ENCODE assay signal across 10 cellular contexts in genomic region chr1:43294761-43295160, GRCh38. TPM values are rescaled to one million over a fixed set of nuclear protein-coding genes. Genes with fewer than 3 reads are reported as not detected.
A peak's percentile ranks its signal among the peaks of the same experiment; 100 is the strongest.
DNase-seq lines count a peak whose midpoint lies in the region; ATAC-seq and TF ChIP-seq lines count a peak whose summit lies in the region.
"Had no signal": no experiment of that assay in that cellular context is flagged by ENCODE, and none has a peak within 500 bp of the region (broad histone marks: within the 10 kb centered on the region; RNA-seq: fewer than 3 reads in every experiment).

No MANE protein-coding gene starts in this region.

- intact Hi-C loops in dorsolateral prefrontal cortex (cut with DNase I), result loop anchor here (2.0 to 5.0 kb wide), 4 partner anchors 22 to 88 kb away; partner anchors contain the start of gene ELOVL1 (in 1 of the 2)

- H3K9me3 Mint-ChIP-seq in activated T-helper 17 cell treated with anti-CD3 and anti-CD28 coated beads, Interleukin-2, amount 50 U/mL, for 72 hours, result no peaks in the 10 kb centered on the region
- no peaks in the 10 kb centered on the region for H3K9me3 Mint-ChIP-seq in stimulated activated naive B cell treated with anti-CD40 and anti-IgM and Interleukin-4, amounts not matched to agents 10 μg/mL and 1 μg/mL and 100 μg/mL, for 72 hours
- H3K9me3 Mint-ChIP-seq: nephron had no signal

- peaks cover 12% of the 10 kb centered on the region for H3K4me1 Mint-ChIP-seq in activated T-helper 17 cell treated with anti-CD3 and anti-CD28 coated beads, Interleukin-2, amount 50 U/mL, for 72 hours
- peaks cover 6 to 18% of the 10 kb centered on the region in 2 donors for H3K4me1 Mint-ChIP-seq in stimulated activated naive B cell treated with anti-CD40 and anti-IgM and Interleukin-4, amounts not matched to agents 10 μg/mL and 1 μg/mL and 100 μg/mL, for 72 hours

- TF ChIP-seq CTCF in dorsolateral prefrontal cortex (IDR thresholded peaks at IDR 0.05 in 54 of 56, conservative IDR thresholded peaks at IDR 0.05 in 2 of 56; ENCODE audit: low read depth in 1 of 56, partially characterized antibody in 56 of 56), result no peak

- peak overlapping the region; percentile 84 to 100 (median 97) for H3K27ac ChIP-seq in dorsolateral prefrontal cortex

- H3K27ac Mint-ChIP-seq in activated T-helper 17 cell treated with anti-CD3 and anti-CD28 coated beads, Interleukin-2, amount 50 U/mL, for 72 hours, result peak overlapping the region; percentile 46
- peak overlapping the region; percentile 47 for H3K27ac Mint-ChIP-seq in stimulated activated naive B cell treated with anti-CD40 and anti-IgM and Interleukin-4, amounts not matched to agents 10 μg/mL and 1 μg/mL and 100 μg/mL, for 72 hours

- no peak overlapping the region for H3K4me3 Mint-ChIP-seq in activated T-helper 17 cell treated with anti-CD3 and anti-CD28 coated beads, Interleukin-2, amount 50 U/mL, for 72 hours
- no peak overlapping the region for H3K4me3 Mint-ChIP-seq in stimulated activated naive B cell treated with anti-CD40 and anti-IgM and Interleukin-4, amounts not matched to agents 10 μg/mL and 1 μg/mL and 100 μg/mL, for 72 hours
- H3K4me3 Mint-ChIP-seq: nephron had no signal

- no peaks in the 10 kb centered on the region for H3K27me3 ChIP-seq in dorsolateral prefrontal cortex
- H3K27me3 ChIP-seq: cardiac muscle cell had no signal

- peak overlapping the region in 5 of 59 donors; percentile 4 to 21 (median 9) for H3K4me3 ChIP-seq in dorsolateral prefrontal cortex
- H3K4me3 ChIP-seq: cardiac muscle cell had no signal

- DNase-seq in dorsolateral prefrontal cortex, result no peak
- no peak for DNase-seq in stimulated activated naive B cell treated with anti-CD40 and anti-IgM and Interleukin-4, amounts not matched to agents 10 μg/mL and 1 μg/mL and 100 μg/mL, for 72 hours
- DNase-seq in activated CD4-positive, CD25-positive, alpha-beta regulatory T cell (lab: John Stamatoyannopoulos, UW), result no peak
- DNase-seq: MV-4-11, NCI-H446 treated with DMSO at 0.1 percent for 48 hours, SIG-M5 had no signal

- no peak for ATAC-seq in activated T-helper 17 cell treated with anti-CD3 and anti-CD28 coated beads, Interleukin-2, amount 50 U/mL, for 72 hours (replicated peaks)
- ATAC-seq in stimulated activated naive B cell treated with anti-CD40 and anti-IgM and Interleukin-4, amounts not matched to agents 10 μg/mL and 1 μg/mL and 100 μg/mL, for 72 hours (replicated peaks), result no peak
- ATAC-seq in HG02610 (IDR thresholded peaks at IDR 0.05; ENCODE audit: unreplicated experiment), result no peak

- no peaks in the 10 kb centered on the region for H3K36me3 Mint-ChIP-seq in activated T-helper 17 cell treated with anti-CD3 and anti-CD28 coated beads, Interleukin-2, amount 50 U/mL, for 72 hours (ENCODE audit: low read depth)
- no peaks in the 10 kb centered on the region for H3K36me3 Mint-ChIP-seq in stimulated activated naive B cell treated with anti-CD40 and anti-IgM and Interleukin-4, amounts not matched to agents 10 μg/mL and 1 μg/mL and 100 μg/mL, for 72 hours

- no peaks in the 10 kb centered on the region for H3K27me3 Mint-ChIP-seq in activated T-helper 17 cell treated with anti-CD3 and anti-CD28 coated beads, Interleukin-2, amount 50 U/mL, for 72 hours
- peaks cover 0 to 3% of the 10 kb centered on the region in 2 donors for H3K27me3 Mint-ChIP-seq in stimulated activated naive B cell treated with anti-CD40 and anti-IgM and Interleukin-4, amounts not matched to agents 10 μg/mL and 1 μg/mL and 100 μg/mL, for 72 hours

RNA-seq across cellular contexts. Expression of gene TIE1, which starts 6.0 kb away (rescaled TPM):
- under 1 TPM in 1 of 2 donors, not detected in 1; 0.61 TPM for total RNA-seq in activated T-helper 17 cell treated with anti-CD3 and anti-CD28 coated beads, Interleukin-2, amount 50 U/mL, for 72 hours
- total RNA-seq in dorsolateral prefrontal cortex, result 10 to 100 TPM in 111 of 120 experiments, 1 to 10 TPM in 9; 7.0 to 50.7 (median 15.4) TPM

RNA-seq across cellular contexts. Expression of gene C1orf210, which starts 9.4 kb away (rescaled TPM):
- not detected for total RNA-seq in activated T-helper 17 cell treated with anti-CD3 and anti-CD28 coated beads, Interleukin-2, amount 50 U/mL, for 72 hours
- total RNA-seq in dorsolateral prefrontal cortex, result under 1 TPM in 12 of 120 experiments, not detected in 108; 0.22 to 0.88 (median 0.48) TPM

RNA-seq across cellular contexts. Expression of gene TMEM125, which starts 25.0 kb away (rescaled TPM):
- total RNA-seq in activated T-helper 17 cell treated with anti-CD3 and anti-CD28 coated beads, Interleukin-2, amount 50 U/mL, for 72 hours, result not detected
- total RNA-seq in dorsolateral prefrontal cortex, result 10 to 100 TPM in 68 of 120 experiments, 1 to 10 TPM in 52; 1.0 to 62.8 (median 11.5) TPM

RNA-seq across cellular contexts. Expression of gene MPL, which starts 42.9 kb away (rescaled TPM):
- total RNA-seq in activated T-helper 17 cell treated with anti-CD3 and anti-CD28 coated beads, Interleukin-2, amount 50 U/mL, for 72 hours, result not detected
- 1 to 10 TPM in 57 of 120 experiments, under 1 TPM in 47, not detected in 16; 0.23 to 3.6 (median 1.1) TPM for total RNA-seq in dorsolateral prefrontal cortex
- total RNA-seq: cardiac muscle cell had no signal

Comparison
In these comparisons a context has a peak if more than half of its experiments do, and no peak if none do; other contexts are left out.
1. RNA of gene TIE1, which starts 6.0 kb away (total RNA-seq): 7.0 to 50.7 TPM in dorsolateral prefrontal cortex; 0.61 TPM in activated T-helper 17 cell treated with anti-CD3 and anti-CD28 coated beads, Interleukin-2, amount 50 U/mL, for 72 hours; every median in the first group is over 4 times any median in the second.